In the genomic region with DNA sequence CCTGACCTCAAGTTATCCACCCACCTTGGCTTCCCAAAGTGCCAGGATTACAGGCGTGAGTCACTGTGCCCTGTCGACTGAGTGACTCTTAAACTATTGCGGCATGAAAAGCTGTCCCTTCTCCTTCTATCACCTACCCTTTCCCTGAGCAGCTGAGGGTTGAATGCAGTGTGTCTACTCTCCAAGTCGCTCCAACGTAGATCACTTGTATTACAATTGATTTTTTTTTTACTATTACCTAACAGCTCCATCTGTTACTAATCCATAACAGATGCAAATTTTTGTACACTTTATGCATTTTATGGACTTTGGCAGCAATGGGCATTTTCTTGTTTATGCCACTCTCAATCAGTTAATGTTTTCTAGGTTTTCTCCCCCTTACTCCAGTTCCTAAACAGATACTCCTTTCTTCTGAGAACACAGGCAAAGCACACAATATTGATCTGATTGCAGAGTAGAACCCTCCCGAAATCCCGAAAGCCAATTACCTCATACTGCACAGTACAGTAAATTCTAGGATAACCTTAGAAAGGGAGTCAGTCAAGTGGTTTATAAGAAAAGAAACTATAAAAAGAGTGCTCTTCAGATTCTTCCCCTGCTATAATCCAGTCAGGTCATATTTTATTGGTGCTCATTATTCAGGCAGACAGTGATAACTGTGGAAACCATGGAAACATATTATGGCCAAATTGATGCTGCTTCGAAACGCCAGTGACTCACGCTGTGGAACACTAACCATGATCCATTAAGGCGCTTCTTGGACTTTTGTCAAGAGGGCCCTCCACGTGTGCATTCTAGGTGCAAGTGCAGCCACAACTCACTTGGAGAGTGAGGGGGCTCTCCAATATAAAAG, we compare ENCODE assay signal across 19 cellular contexts.
A peak's percentile ranks its signal among the peaks of the same experiment; 100 is the strongest.
DNase-seq lines count a peak whose midpoint lies in the region; ATAC-seq and TF ChIP-seq lines count a peak whose summit lies in the region.
"Had no signal": no experiment of that assay in that cellular context is flagged by ENCODE, and none has a peak within 500 bp of the region (broad histone marks: within the 10 kb centered on the region; RNA-seq: fewer than 3 reads in every experiment).

No MANE protein-coding gene starts in this region.

- ATAC-seq in GM21367 (IDR thresholded peaks at IDR 0.05; ENCODE audit: unreplicated experiment) (no peak), HG02642 (IDR thresholded peaks at IDR 0.05; ENCODE audit: poor library complexity, unreplicated experiment) (no peak), GM19463 (IDR thresholded peaks at IDR 0.05; ENCODE audit: unreplicated experiment) (no peak)
- ATAC-seq: T-cell had no signal

- H3F3A ChIP-seq in GM23248 (ENCODE audit: insufficient read depth) (no peaks in the 10 kb centered on the region), neural cell (ENCODE audit: insufficient read depth, low read length, poor library complexity, severe bottlenecking) (no peaks in the 10 kb centered on the region)

- 8 to 9% methylated on average over 12 of the region's 12 CpGs for WGBS in GM23248 (ENCODE audit: low coverage in 1 of 2, low lambda C conversion rate in 2 of 2, missing lambda C conversion rate in 2 of 2), 2 experiments

- H3K36me3 ChIP-seq in GM23248 (ENCODE audit: low read depth), result no peaks in the 10 kb centered on the region
- no peaks in the 10 kb centered on the region for H3K36me3 ChIP-seq in neural cell (ENCODE audit: insufficient read depth, low read length)
- H3K36me3 ChIP-seq: neural progenitor cell had no signal

- H3K4me2 ChIP-seq in GM23248 (ENCODE audit: unreplicated experiment) (peak overlapping the region; percentile 36), neural cell (ENCODE audit: low read length) (peak overlapping the region; percentile 0)
- H3K4me2 ChIP-seq: neural progenitor cell had no signal

- H3K9ac ChIP-seq in GM23248 (peak overlapping the region; percentile 45), neural cell (ENCODE audit: low read length) (no peak overlapping the region)
- H3K9ac ChIP-seq: neural progenitor cell had no signal

- H3K9me3 ChIP-seq in GM23248 (ENCODE audit: low read depth) (no peaks in the 10 kb centered on the region), neural cell (ENCODE audit: low read length) (no peaks in the 10 kb centered on the region)

- H3K4me1 ChIP-seq in GM23248 (ENCODE audit: insufficient read depth), result peaks cover 10% of the 10 kb centered on the region

- no peaks in the 10 kb centered on the region for H3K27me3 ChIP-seq in GM23248 (replicated peaks; ENCODE audit: insufficient read depth)
- H3K27me3 ChIP-seq in neural cell (ENCODE audit: insufficient read depth, low read depth, low read length), result no peaks in the 10 kb centered on the region
- H3K27me3 ChIP-seq: neural progenitor cell had no signal

- peak overlapping the region; percentile 25; the same call in 1 of the 2 replicates for H3K4me3 ChIP-seq in GM23248
- peak overlapping the region; percentile 29 for H3K4me3 ChIP-seq in neural cell (ENCODE audit: low read length)
- H3K4me3 ChIP-seq: coronary artery, lung, neural progenitor cell, skin epidermis had no signal

- TF ChIP-seq CTCF in neural cell (IDR thresholded peaks at IDR 0.05; ENCODE audit: poor library complexity, severe bottlenecking), result no peak

- H3K79me2 ChIP-seq in GM23248 (ENCODE audit: insufficient read depth) (no peaks in the 10 kb centered on the region), neural cell (replicated peaks; ENCODE audit: insufficient read depth, low read length) (no peaks in the 10 kb centered on the region)

- no peak overlapping the region for H2AFZ ChIP-seq in GM23248
- no peak overlapping the region for H2AFZ ChIP-seq in neural cell (ENCODE audit: low read depth, low read length)
- H2AFZ ChIP-seq: neural progenitor cell had no signal

- peak; percentile 16 for TF ChIP-seq RAD21 in neural cell (conservative IDR thresholded peaks at IDR 0.05)

- H3K9me2 ChIP-seq in GM23248 (ENCODE audit: insufficient read depth) (no peaks in the 10 kb centered on the region), neural cell (ENCODE audit: insufficient read depth, low read length) (no peaks in the 10 kb centered on the region)

- in situ Hi-C loops in GM23248 (cut with MboI), result loop anchor here (25.0 kb wide), 1 partner anchor 1290 kb away; no protein-coding TSS in a partner anchor

- H3K27ac ChIP-seq in GM23248 (peak overlapping the region; percentile 54), neural cell (ENCODE audit: low read length) (peak overlapping the region; percentile 73)
- H3K27ac ChIP-seq: coronary artery, neural progenitor cell, skin epidermis had no signal

- H4K20me1 ChIP-seq in GM23248 (ENCODE audit: insufficient read depth), result no peaks in the 10 kb centered on the region
- H4K20me1 ChIP-seq in neural cell (ENCODE audit: insufficient read depth), result no peaks in the 10 kb centered on the region

- TF ChIP-seq EP300 in neural cell (conservative IDR thresholded peaks at IDR 0.05; ENCODE audit: poor library complexity, severe bottlenecking), result peak; percentile 36

- DNase-seq in GM23248 (peak; percentile 85), NCI-H187 treated with DMSO at 0.1 percent for 48 hours (lab: John Stamatoyannopoulos, UW) (peak; percentile 96), astrocyte of the hippocampus (ENCODE audit: low read depth, low spot score) (peak; percentile 28)
- DNase-seq in activated CD4-positive, alpha-beta T cell treated with anti-CD3 and anti-CD28 coated beads, Interleukin-2, amount 50 U/mL, for 4 hours, result no peak
- DNase-seq: activated T-cell treated with anti-CD3 and anti-CD28 coated beads, Interleukin-2, amount 50 U/mL, for 1 hour; CD4-positive, CD25-positive, alpha-beta regulatory T cell; GDM1; H9; Kasumi-1; NCI-H510A; T-cell had no signal

TF ChIP-seq in neural cell, 6 proteins besides CTCF, POLR2A, EP300 and RAD21:
- TF ChIP-seq, protein P1, sequence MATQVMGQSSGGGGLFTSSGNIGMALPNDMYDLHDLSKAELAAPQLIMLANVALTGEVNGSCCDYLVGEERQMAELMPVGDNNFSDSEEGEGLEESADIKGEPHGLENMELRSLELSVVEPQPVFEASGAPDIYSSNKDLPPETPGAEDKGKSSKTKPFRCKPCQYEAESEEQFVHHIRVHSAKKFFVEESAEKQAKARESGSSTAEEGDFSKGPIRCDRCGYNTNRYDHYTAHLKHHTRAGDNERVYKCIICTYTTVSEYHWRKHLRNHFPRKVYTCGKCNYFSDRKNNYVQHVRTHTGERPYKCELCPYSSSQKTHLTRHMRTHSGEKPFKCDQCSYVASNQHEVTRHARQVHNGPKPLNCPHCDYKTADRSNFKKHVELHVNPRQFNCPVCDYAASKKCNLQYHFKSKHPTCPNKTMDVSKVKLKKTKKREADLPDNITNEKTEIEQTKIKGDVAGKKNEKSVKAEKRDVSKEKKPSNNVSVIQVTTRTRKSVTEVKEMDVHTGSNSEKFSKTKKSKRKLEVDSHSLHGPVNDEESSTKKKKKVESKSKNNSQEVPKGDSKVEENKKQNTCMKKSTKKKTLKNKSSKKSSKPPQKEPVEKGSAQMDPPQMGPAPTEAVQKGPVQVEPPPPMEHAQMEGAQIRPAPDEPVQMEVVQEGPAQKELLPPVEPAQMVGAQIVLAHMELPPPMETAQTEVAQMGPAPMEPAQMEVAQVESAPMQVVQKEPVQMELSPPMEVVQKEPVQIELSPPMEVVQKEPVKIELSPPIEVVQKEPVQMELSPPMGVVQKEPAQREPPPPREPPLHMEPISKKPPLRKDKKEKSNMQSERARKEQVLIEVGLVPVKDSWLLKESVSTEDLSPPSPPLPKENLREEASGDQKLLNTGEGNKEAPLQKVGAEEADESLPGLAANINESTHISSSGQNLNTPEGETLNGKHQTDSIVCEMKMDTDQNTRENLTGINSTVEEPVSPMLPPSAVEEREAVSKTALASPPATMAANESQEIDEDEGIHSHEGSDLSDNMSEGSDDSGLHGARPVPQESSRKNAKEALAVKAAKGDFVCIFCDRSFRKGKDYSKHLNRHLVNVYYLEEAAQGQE (IDR thresholded peaks at IDR 0.05; ENCODE audit: borderline replicate concordance), result peak; percentile 32
- TF ChIP-seq POLR2AphosphoS5 (IDR thresholded peaks at IDR 0.05), result peak; percentile 58
- no peak for TF ChIP-seq SMC3 (conservative IDR thresholded peaks at IDR 0.05; ENCODE audit: poor library complexity)

Comparison
In these comparisons a context has a peak if more than half of its experiments do, and no peak if none do; other contexts are left out.
1. DNase-seq: peak in GM23248 (single experiment), NCI-H187 treated with DMSO at 0.1 percent for 48 hours (single experiment) and astrocyte of the hippocampus (single experiment); none in activated CD4-positive, alpha-beta T cell treated with anti-CD3 and anti-CD28 coated beads, Interleukin-2, amount 50 U/mL, for 4 hours (0 of 2).